Comparison of ENCODE assay signal across 13 cellular contexts in the genomic region with DNA sequence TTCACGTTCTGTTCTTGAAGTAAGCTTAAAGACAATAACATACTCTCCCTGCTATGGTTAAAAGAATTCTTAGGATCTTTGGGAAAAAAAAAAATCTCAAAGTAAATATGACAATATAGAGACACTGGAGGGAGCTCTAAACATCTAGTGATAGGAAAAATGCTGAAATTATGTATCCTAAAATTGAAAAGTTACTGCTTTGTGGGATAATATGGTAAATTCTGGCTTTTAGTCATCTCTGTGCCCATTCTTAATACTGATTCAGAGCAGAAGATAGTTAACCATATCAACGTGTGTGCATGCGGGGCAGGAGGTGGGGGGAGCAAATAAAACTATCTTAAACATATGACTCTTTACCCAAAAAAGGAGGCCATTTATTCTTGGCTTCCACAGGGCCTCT.
DNase-seq lines count a peak whose midpoint lies in the region; ATAC-seq and TF ChIP-seq lines count a peak whose summit lies in the region.
"Had no signal": no experiment of that assay in that cellular context is flagged by ENCODE, and none has a peak within 500 bp of the region (broad histone marks: within the 10 kb centered on the region; RNA-seq: fewer than 3 reads in every experiment).

No MANE protein-coding gene starts in this region.

- H3K4me3 Mint-ChIP-seq in dendritic cell treated with granulocyte-macrophage colony-stimulating factor and Interleukin-4, amounts not matched to agents 40 ng/mL and 50 ng/mL, for 4 days = no peak overlapping the region

- H3K27me3 ChIP-seq in rectal smooth muscle tissue (ENCODE audit: control insufficient read depth, insufficient read depth, low read length) (no peaks in the 10 kb centered on the region), body of pancreas (no peaks in the 10 kb centered on the region), aorta (ENCODE audit: control insufficient read depth in 1 of 2, insufficient read depth in 2 of 2, low read length in 1 of 2) (no peaks in the 10 kb centered on the region)
- H3K27me3 ChIP-seq: esophagus muscularis mucosa had no signal

- TF ChIP-seq CTCF in LNCaP clone FGC (IDR thresholded peaks at IDR 0.05; ENCODE audit: control insufficient read depth, extremely low read depth, insufficient read depth) (peak; percentile 30), body of pancreas (IDR thresholded peaks at IDR 0.05) (peak in 2 of 7 experiments; percentile 5 to 10)

- peak overlapping the region; percentile 27 for H3K27ac ChIP-seq in rectal smooth muscle tissue (ENCODE audit: low read depth, low read length)
- H3K27ac ChIP-seq in body of pancreas = no peak overlapping the region
- no peak overlapping the region for H3K27ac ChIP-seq in aorta (ENCODE audit: low read depth in 1 of 2, low read length in 2 of 2)
- H3K27ac ChIP-seq: esophagus muscularis mucosa had no signal

- DNase-seq in ELR (ENCODE audit: low read depth) (peak; percentile 47), LNCaP clone FGC (ENCODE audit: low read depth) (no peak), body of pancreas (no peak), kidney glomerular epithelial cell (lab: John Stamatoyannopoulos, UW) (no peak), aorta (no peak)
- DNase-seq: activated CD4-positive, alpha-beta T cell treated with anti-CD3 and anti-CD28 coated beads, Interleukin-2, amount 50 U/mL, for 1 hour; anterior cingulate cortex; NCI-H524; nucleus accumbens; stimulated activated CD4-positive, alpha-beta T cell treated with anti-CD3 and anti-CD28 coated beads, Interleukin-4, amount 100 ng/mL, for 24 hours had no signal

- H3K9ac ChIP-seq in rectal smooth muscle tissue (ENCODE audit: low read length) = no peak overlapping the region

- no peak for TF ChIP-seq POLR2A in body of pancreas (IDR thresholded peaks at IDR 0.05)

- peaks cover 58% of the 10 kb centered on the region for H3K36me3 Mint-ChIP-seq in dendritic cell treated with granulocyte-macrophage colony-stimulating factor and Interleukin-4, amounts not matched to agents 40 ng/mL and 50 ng/mL, for 4 days (ENCODE audit: low read depth)

- peaks cover 56% of the 10 kb centered on the region for H3K4me1 Mint-ChIP-seq in dendritic cell treated with granulocyte-macrophage colony-stimulating factor and Interleukin-4, amounts not matched to agents 40 ng/mL and 50 ng/mL, for 4 days (ENCODE audit: low read depth)

- intact Hi-C loops in dendritic cell treated with granulocyte-macrophage colony-stimulating factor and Interleukin-4, amounts not matched to agents 40 ng/mL and 50 ng/mL, for 4 days (cut with micrococcal nuclease) = no loop called here
- intact Hi-C loops in body of pancreas (cut with DNase I) (no loop called here), aorta (cut with DNase I) (loop anchor here in 1 of 2 donors (2.0 to 5.0 kb wide), 2 partner anchors 52 to 67 kb away; no protein-coding TSS in a partner anchor)

- H3K27ac Mint-ChIP-seq in dendritic cell treated with granulocyte-macrophage colony-stimulating factor and Interleukin-4, amounts not matched to agents 40 ng/mL and 50 ng/mL, for 4 days = peak overlapping the region; percentile 66

- 54 to 62% methylated on average over 3 of the region's 3 CpGs for WGBS in body of pancreas, 2 donors
- 21 to 26% methylated on average over 3 of the region's 3 CpGs for WGBS in aorta, 2 donors

- no peaks in the 10 kb centered on the region for H3K9me3 ChIP-seq in body of pancreas
- no peaks in the 10 kb centered on the region for H3K9me3 ChIP-seq in aorta (ENCODE audit: control insufficient read depth, low read length)
- H3K9me3 ChIP-seq: esophagus muscularis mucosa had no signal

- H3K4me3 ChIP-seq in LNCaP clone FGC (ENCODE audit: low read depth, low read length) (no peak overlapping the region), rectal smooth muscle tissue (ENCODE audit: low read length) (no peak overlapping the region), body of pancreas (no peak overlapping the region), aorta (ENCODE audit: low read length in 2 of 2) (no peak overlapping the region)
- H3K4me3 ChIP-seq: esophagus muscularis mucosa had no signal

- H3K36me3 ChIP-seq in rectal smooth muscle tissue (ENCODE audit: control insufficient read depth, insufficient read depth, low read length) (no peaks in the 10 kb centered on the region), body of pancreas (replicated peaks in 1 of 2; ENCODE audit: insufficient read depth in 1 of 2, low read depth in 2 of 2) (no peaks in the 10 kb centered on the region), aorta (ENCODE audit: control insufficient read depth in 1 of 2, insufficient read depth in 2 of 2, low read length in 1 of 2) (no peaks in the 10 kb centered on the region)
- H3K36me3 ChIP-seq: esophagus muscularis mucosa had no signal

- no peaks in the 10 kb centered on the region for H3K27me3 Mint-ChIP-seq in dendritic cell treated with granulocyte-macrophage colony-stimulating factor and Interleukin-4, amounts not matched to agents 40 ng/mL and 50 ng/mL, for 4 days

- ATAC-seq in body of pancreas (no peak), aorta (ENCODE audit: low FRiP score) (no peak)

- H3K4me1 ChIP-seq in rectal smooth muscle tissue (ENCODE audit: control insufficient read depth, insufficient read depth, low read length) (peaks cover 39% of the 10 kb centered on the region), body of pancreas (no peaks in the 10 kb centered on the region), aorta (ENCODE audit: control insufficient read depth in 1 of 2, insufficient read depth in 2 of 2, low read length in 2 of 2) (peaks cover 15 to 16% of the 10 kb centered on the region in 2 donors)

- H3K9me3 Mint-ChIP-seq in dendritic cell treated with granulocyte-macrophage colony-stimulating factor and Interleukin-4, amounts not matched to agents 40 ng/mL and 50 ng/mL, for 4 days = no peaks in the 10 kb centered on the region
